31 cellular contexts compared by ENCODE assay signal in the genomic region with DNA sequence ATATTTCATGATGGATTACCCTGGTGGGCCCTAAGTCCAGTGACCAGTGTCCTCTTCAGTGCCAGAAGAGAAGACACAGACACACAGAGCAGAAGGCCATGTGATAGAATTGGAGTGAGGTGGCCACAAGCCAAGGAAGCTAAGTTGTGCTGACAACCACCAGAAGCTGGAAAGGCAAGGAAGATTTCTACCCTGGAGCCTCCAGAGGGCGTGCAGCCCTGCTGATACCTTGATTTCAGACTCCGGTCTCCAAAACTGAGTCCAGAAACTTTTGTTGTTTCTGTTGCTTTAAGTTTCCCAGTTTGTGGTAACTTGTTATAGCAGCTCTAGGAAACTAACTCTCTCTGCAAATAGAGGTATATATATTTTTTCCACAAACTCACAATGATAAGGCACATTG.
A peak's percentile ranks its signal among the peaks of the same experiment; 100 is the strongest.
DNase-seq lines count a peak whose midpoint lies in the region; ATAC-seq, FAIRE-seq and TF ChIP-seq lines count a peak whose summit lies in the region.
"Had no signal": no experiment of that assay in that cellular context is flagged by ENCODE, and none has a peak within 500 bp of the region (broad histone marks: within the 10 kb centered on the region; RNA-seq: fewer than 3 reads in every experiment).

No MANE protein-coding gene starts in this region.

- CTCF ChIA-PET in Panc1 (lab: Charles Lee): interaction anchor here (0.6 to 1.5 kb wide), 2 partner anchors 61 to 785 kb away, joined by 4 to 5 read pairs; no protein-coding TSS in a partner anchor

- H3K27ac ChIP-seq in Panc1 (ENCODE audit: low read length): no peak overlapping the region
- H3K27ac ChIP-seq in keratinocyte (ENCODE audit: control insufficient read depth, insufficient read depth, low read length): no peak overlapping the region
- no peak overlapping the region for H3K27ac ChIP-seq in gastrocnemius medialis
- H3K27ac ChIP-seq in thyroid gland: no peak overlapping the region
- H3K27ac ChIP-seq: dorsolateral prefrontal cortex, esophagus squamous epithelium, gastroesophageal sphincter, hepatocyte had no signal

- no peaks in the 10 kb centered on the region for H3K9me1 ChIP-seq in keratinocyte (ENCODE audit: control insufficient read depth, extremely low read depth, insufficient read depth, low read length)

- H4K20me1 ChIP-seq in keratinocyte (ENCODE audit: control insufficient read depth, extremely low read depth, insufficient read depth, low read length): no peaks in the 10 kb centered on the region

- DNase-seq in DMS 273 (lab: John Stamatoyannopoulos, UW; ENCODE audit: unreplicated experiment): peak; percentile 4
- DNase-seq in DMS 273 treated with DMSO at 0.1 percent for 48 hours (lab: John Stamatoyannopoulos, UW): no peak
- no peak for DNase-seq in GM13977 (ENCODE audit: low spot score)
- no peak for DNase-seq in Panc1 (ENCODE audit: low read depth, low spot score)
- no peak for DNase-seq in keratinocyte (ENCODE audit: low read depth, low spot score)
- no peak for DNase-seq in gastrocnemius medialis
- no peak for DNase-seq in SK-N-DZ (ENCODE audit: low spot score)
- no peak for DNase-seq in thyroid gland
- DNase-seq: 8988T; activated CD4-positive, alpha-beta T cell treated with anti-CD3 and anti-CD28 coated beads for 4 hours; amniotic stem cell; CD4-positive, alpha-beta T cell; dorsolateral prefrontal cortex; esophagus squamous epithelium; KBM-7; left cardiac atrium; mammary epithelial cell; MM.1S; NCI-H1417 treated with DMSO at 0.1 percent for 48 hours; NCI-H2081 treated with DMSO at 0.1 percent for 48 hours; NCI-H226; NCI-H748 treated with DMSO at 0.1 percent for 48 hours; SIG-M5; stimulated activated naive B cell treated with anti-CD40 and anti-IgM and Interleukin-4, amounts not matched to agents 10 μg/mL and 1 μg/mL and 100 μg/mL, for 72 hours; substantia nigra; SW 1271 had no signal

- intact Hi-C loops in Panc1 (cut with micrococcal nuclease; ENCODE audit: unreplicated experiment): no loop called here
- intact Hi-C loops in gastrocnemius medialis (cut with DNase I; ENCODE audit: low total_unique reads): no loop called here
- intact Hi-C loops in thyroid gland (cut with DNase I): no loop called here

- H3K27me3 ChIP-seq in Panc1 (ENCODE audit: control insufficient read depth, insufficient read depth, low read length) (no peaks in the 10 kb centered on the region; the same call in 1 of the 2 replicates), keratinocyte (ENCODE audit: control insufficient read depth, extremely low read depth, insufficient read depth, low read length) (no peaks in the 10 kb centered on the region), gastrocnemius medialis (no peaks in the 10 kb centered on the region), thyroid gland (no peaks in the 10 kb centered on the region)
- H3K27me3 ChIP-seq: hepatocyte had no signal

- no peak overlapping the region for H2AFZ ChIP-seq in keratinocyte (ENCODE audit: control insufficient read depth, low read length)
- H2AFZ ChIP-seq: hepatocyte had no signal

- H3K4me1 ChIP-seq in Panc1 (ENCODE audit: control insufficient read depth, insufficient read depth, low read length) (no peaks in the 10 kb centered on the region), keratinocyte (ENCODE audit: control insufficient read depth, extremely low read depth, insufficient read depth, low read length) (no peaks in the 10 kb centered on the region), gastrocnemius medialis (no peaks in the 10 kb centered on the region), thyroid gland (no peaks in the 10 kb centered on the region)
- H3K4me1 ChIP-seq: esophagus squamous epithelium, gastroesophageal sphincter had no signal

- BruUV-seq in Panc1 (replicated peaks; lab: Mats Ljungman, UMichigan): no TSS peak

- ATAC-seq in Panc1: no peak
- no peak for ATAC-seq in gastrocnemius medialis
- ATAC-seq: gastroesophageal sphincter; left cardiac atrium; stimulated activated naive B cell treated with anti-CD40 and anti-IgM and Interleukin-4, amounts not matched to agents 10 μg/mL and 1 μg/mL and 100 μg/mL, for 72 hours had no signal

- H3K4me2 ChIP-seq in keratinocyte (ENCODE audit: control insufficient read depth, extremely low read depth, insufficient read depth, low read depth, low read length): no peak overlapping the region
- H3K4me2 ChIP-seq: hepatocyte had no signal

- 72 to 89% methylated on average over 2 of the region's 2 CpGs for WGBS in thyroid gland, 2 donors

- TF ChIP-seq POLR2A in gastrocnemius medialis (IDR thresholded peaks at IDR 0.05) (no peak), thyroid gland (IDR thresholded peaks at IDR 0.05) (no peak)

- TF ChIP-seq CTCF in GM13977 (IDR thresholded peaks at IDR 0.05; ENCODE audit: extremely low read depth, insufficient read depth, missing control alignments) (peak; percentile 23), Panc1 (IDR thresholded peaks at IDR 0.05) (peak; percentile 55), keratinocyte (optimal IDR thresholded peaks at IDR 0.05 in 1 of 3, IDR thresholded peaks at IDR 0.05 in 1 of 3, conservative IDR thresholded peaks at IDR 0.05 in 1 of 3; ENCODE audit: extremely low read depth in 1 of 3, insufficient read depth in 2 of 3, low read length in 3 of 3) (peak in 2 of 3 experiments; percentile 6 to 11), gastrocnemius medialis (IDR thresholded peaks at IDR 0.05 in 4 of 5, conservative IDR thresholded peaks at IDR 0.05 in 1 of 5) (no peak), thyroid gland (IDR thresholded peaks at IDR 0.05) (no peak)

- POLR2A ChIA-PET in Panc1 (lab: Charles Lee): no interaction called here

- H3K9me3 ChIP-seq in Panc1 (ENCODE audit: control insufficient read depth, insufficient read depth, low read depth, low read length) (no peaks in the 10 kb centered on the region), keratinocyte (ENCODE audit: control insufficient read depth, low read depth, low read length) (no peaks in the 10 kb centered on the region), gastrocnemius medialis (no peaks in the 10 kb centered on the region), thyroid gland (no peaks in the 10 kb centered on the region)
- H3K9me3 ChIP-seq: esophagus squamous epithelium had no signal

- dilution Hi-C loops in keratinocyte (cut with MboI; ENCODE audit: extremely low pct_ligation_motif_present, low sequenced_read_pairs): no loop called here

- in situ Hi-C loops in GM13977 (cut with MboI; ENCODE audit: low pct_unique_long_range_greater_than_20kb, low sequenced_read_pairs, unreplicated experiment): no loop called here
- in situ Hi-C loops in Panc1 (cut with HindIII; ENCODE audit: low pct_unique_long_range_greater_than_20kb, low sequenced_read_pairs): no loop called here
- in situ Hi-C loops in gastrocnemius medialis (cut with MboI; ENCODE audit: low sequenced_read_pairs in 4 of 4): no loop called here

- no peak for FAIRE-seq in keratinocyte (lab: Jason Lieb, UNC)
- FAIRE-seq: GM18507, GM19239, HTR-8/SVneo had no signal

- no peaks in the 10 kb centered on the region for H3K79me2 ChIP-seq in keratinocyte (ENCODE audit: control insufficient read depth, insufficient read depth, low read length)
- H3K79me2 ChIP-seq: hepatocyte had no signal

- no peak overlapping the region for H3K9ac ChIP-seq in keratinocyte (ENCODE audit: control insufficient read depth, extremely low read depth, insufficient read depth, low read length)

- H3K4me3 ChIP-seq in Panc1 (ENCODE audit: low read depth in 2 of 2, low read length in 2 of 2) (no peak overlapping the region), keratinocyte (ENCODE audit: control insufficient read depth in 2 of 3, extremely low read depth in 1 of 3, insufficient read depth in 2 of 3, low read depth in 1 of 3, low read length in 3 of 3) (no peak overlapping the region), gastrocnemius medialis (no peak overlapping the region), thyroid gland (replicated peaks in 1 of 3) (no peak overlapping the region)
- H3K4me3 ChIP-seq: dorsolateral prefrontal cortex, esophagus squamous epithelium, gastroesophageal sphincter, hepatocyte had no signal

- H3K36me3 ChIP-seq in Panc1 (ENCODE audit: control insufficient read depth, insufficient read depth, low read length) (no peaks in the 10 kb centered on the region), keratinocyte (ENCODE audit: control insufficient read depth in 2 of 2, extremely low read depth in 1 of 2, insufficient read depth in 2 of 2, low read length in 2 of 2) (no peaks in the 10 kb centered on the region), gastrocnemius medialis (no peaks in the 10 kb centered on the region), thyroid gland (no peaks in the 10 kb centered on the region)
- H3K36me3 ChIP-seq: esophagus squamous epithelium, gastroesophageal sphincter had no signal

Comparison
In these comparisons a context has a peak if more than half of its experiments do, and no peak if none do; other contexts are left out.
1. CTCF ChIP-seq: peak in GM13977 (single experiment), Panc1 (single experiment) and keratinocyte (2 of 3); none in gastrocnemius medialis (0 of 5) and thyroid gland (0 of 6).